8 cellular contexts compared by ENCODE assay signal in the genomic region with DNA sequence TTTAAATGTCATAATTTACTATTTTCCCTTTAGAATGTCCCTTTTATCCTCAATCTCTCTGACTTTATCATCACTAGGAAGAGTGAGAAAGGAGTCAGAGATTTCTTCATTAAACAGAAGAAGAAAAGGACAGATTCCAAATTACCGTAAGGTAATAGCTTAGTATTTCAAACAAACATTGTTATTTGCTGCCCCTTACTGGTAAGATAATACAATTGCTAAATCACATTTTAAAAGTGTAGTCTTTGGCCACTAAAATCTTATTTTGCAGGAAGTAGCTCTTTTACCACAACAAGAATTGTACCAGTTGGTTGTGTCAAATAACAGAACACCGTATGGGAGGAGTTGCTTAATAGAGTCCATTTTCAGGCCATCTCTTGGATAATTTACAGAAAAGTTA. TPM values are rescaled to one million over a fixed set of nuclear protein-coding genes. Genes with fewer than 3 reads are reported as not detected.
A peak's percentile ranks its signal among the peaks of the same experiment; 100 is the strongest.
DNase-seq lines count a peak whose midpoint lies in the region; ATAC-seq and TF ChIP-seq lines count a peak whose summit lies in the region.

No MANE protein-coding gene starts in this region.

- peak; percentile 56 for DNase-seq in LHCN-M2 (ENCODE audit: low read depth)
- peak; percentile 35 for DNase-seq in astrocyte of the spinal cord (ENCODE audit: low read depth, low spot score)
- peak in 1 of 2 donors; percentile 29 for DNase-seq in memory B cell (ENCODE audit: low spot score in 2 of 2)
- no peak for DNase-seq in stimulated activated CD8-positive, alpha-beta memory T cell treated with anti-CD3 and anti-CD28 coated beads, Interleukin-4, amount 100 ng/mL, for 48 hours

- H3K27ac Mint-ChIP-seq in memory B cell, result no peak overlapping the region

- no peaks in the 10 kb centered on the region for H3K27me3 Mint-ChIP-seq in memory B cell

- peak overlapping the region; percentile 33 for H2AFZ ChIP-seq in ACC112 (ENCODE audit: low read length, unreplicated experiment)

- no peaks in the 10 kb centered on the region for H3K27me3 ChIP-seq in ACC112 (ENCODE audit: insufficient read depth, low read length)

- H3K79me2 ChIP-seq in ACC112 (ENCODE audit: control insufficient read depth, insufficient read depth, low read length, unreplicated experiment), result no peaks in the 10 kb centered on the region

- H3K4me1 Mint-ChIP-seq in memory B cell, result peaks cover 9% of the 10 kb centered on the region

- H3K36me3 ChIP-seq in ACC112 (ENCODE audit: insufficient read depth, low read length), result no peaks in the 10 kb centered on the region

- H3K4me3 Mint-ChIP-seq in memory B cell, result no peak overlapping the region

- no peaks in the 10 kb centered on the region for H3K36me3 Mint-ChIP-seq in memory B cell

- no peak overlapping the region for H3K27ac ChIP-seq in ACC112 (ENCODE audit: low read depth, low read length)

- peak overlapping the region; percentile 43 for H3K4me3 ChIP-seq in ACC112 (ENCODE audit: low read depth, low read length)
- no peak overlapping the region for H3K4me3 ChIP-seq in astrocyte of the spinal cord (ENCODE audit: low read depth, low read length)

- ATAC-seq in GM18519 (IDR thresholded peaks at IDR 0.05; ENCODE audit: low FRiP score, unreplicated experiment), result peak; percentile 72
- ATAC-seq in memory B cell (ENCODE audit: low read depth), result peak; percentile 66
- ATAC-seq in HG03097 (IDR thresholded peaks at IDR 0.05; ENCODE audit: low FRiP score, unreplicated experiment), result no peak
- ATAC-seq in HG03196 (IDR thresholded peaks at IDR 0.05; ENCODE audit: unreplicated experiment), result no peak

- H3K4me1 ChIP-seq in ACC112 (ENCODE audit: control insufficient read depth, insufficient read depth, low read length, unreplicated experiment), result no peaks in the 10 kb centered on the region

- no peak for TF ChIP-seq CTCF in astrocyte of the spinal cord (IDR thresholded peaks at IDR 0.05; ENCODE audit: low read depth, low read length)

- H3K9me3 Mint-ChIP-seq in memory B cell, result no peaks in the 10 kb centered on the region

- in situ Hi-C loops in astrocyte of the spinal cord (cut with HindIII; ENCODE audit: low sequenced_read_pairs), result no loop called here

RNA-seq across cellular contexts. Expression of a gene that starts 53.7 kb away (rescaled TPM):
- total RNA-seq in LHCN-M2 (2014; rRNA removed), result 60.1 and 68.1 TPM in 2 replicates
- polyA plus RNA-seq in LHCN-M2 (2012), result 27.6 TPM

RNA-seq across cellular contexts. Expression of a gene that starts 54.0 kb away (rescaled TPM):
- 14.8 and 14.9 TPM in 2 replicates for total RNA-seq in LHCN-M2 (2014; rRNA removed)
- 4.1 TPM for polyA plus RNA-seq in LHCN-M2 (2012)

Comparison
In these comparisons a context has a peak if more than half of its experiments do, and no peak if none do; other contexts are left out.
1. ATAC-seq: peak in GM18519 (single experiment) and memory B cell (single experiment); none in HG03097 (single experiment) and HG03196 (single experiment).